Comparison of ENCODE assay signal across 1 cellular context in genomic region chr11:57978686-57979531, GRCh38.
TF ChIP-seq lines count a peak whose summit lies in the region.

No MANE protein-coding gene starts in this region.

TF ChIP-seq in HepG2, 621 proteins besides CTCF, POLR2A, EP300 and RAD21 (continued from another document and continues in another):
- TF ChIP-seq ZNF280D (CRISPR knock-in tag; IDR thresholded peaks at IDR 0.05) (no peak), RXRB (CRISPR knock-in tag; IDR thresholded peaks at IDR 0.05; ENCODE audit: borderline replicate concordance) (peak; percentile 37; the same call in 1 of the 2 replicates), ZNF264 (CRISPR knock-in tag; IDR thresholded peaks at IDR 0.05) (0 out of 2 replicates have a peak, but pooled peaks have one; percentile 34), TAF15 (IDR thresholded peaks at IDR 0.05; ENCODE audit: low read depth, low read length, poor library complexity, severe bottlenecking) (no peak), HNF1B (CRISPR knock-in tag; IDR thresholded peaks at IDR 0.05) (no peak), GATA4 (IDR thresholded peaks at IDR 0.05; ENCODE audit: borderline replicate concordance, low read depth) (peak; percentile 68), TBP (CRISPR knock-in tag; IDR thresholded peaks at IDR 0.05) (no peak), FOXA1 (IDR thresholded peaks at IDR 0.05) (no peak), FOXA1 (CRISPR knock-in tag; IDR thresholded peaks at IDR 0.05) (peak; percentile 88), RELA (CRISPR knock-in tag; IDR thresholded peaks at IDR 0.05) (no peak), CHCHD3 (CRISPR knock-in tag; IDR thresholded peaks at IDR 0.05) (no peak), MAFF (IDR thresholded peaks at IDR 0.05; ENCODE audit: low read depth, low read length) (no peak), ZKSCAN1 (IDR thresholded peaks at IDR 0.05; ENCODE audit: low read length) (no peak), MEIS2 (CRISPR knock-in tag; IDR thresholded peaks at IDR 0.05) (peak; percentile 34; the same call in 1 of the 2 replicates), RFX5 (IDR thresholded peaks at IDR 0.05; ENCODE audit: low read depth, low read length) (no peak), NFIC (IDR thresholded peaks at IDR 0.05; ENCODE audit: low read length) (peak; percentile 74), NONO (IDR thresholded peaks at IDR 0.05) (no peak), NONO (CRISPR knock-in tag; conservative IDR thresholded peaks at IDR 0.05) (0 out of 2 replicates have a peak, but pooled peaks have one; percentile 59), MIER2 (CRISPR knock-in tag; IDR thresholded peaks at IDR 0.05) (peak; percentile 38; the same call in 1 of the 2 replicates), BCL3 (CRISPR knock-in tag; IDR thresholded peaks at IDR 0.05) (no peak), ZNF710 (CRISPR knock-in tag; IDR thresholded peaks at IDR 0.05; ENCODE audit: borderline replicate concordance) (0 out of 2 replicates have a peak, but pooled peaks have one; percentile 36), NFIB (CRISPR knock-in tag; IDR thresholded peaks at IDR 0.05; ENCODE audit: borderline replicate concordance) (no peak), ZNF644 (CRISPR knock-in tag; IDR thresholded peaks at IDR 0.05; ENCODE audit: low read depth) (peak; percentile 79), AGO2 (optimal IDR thresholded peaks at IDR 0.05; ENCODE audit: low read depth, low read length) (no peak), ZNF562 (CRISPR knock-in tag; IDR thresholded peaks at IDR 0.05; ENCODE audit: borderline replicate concordance) (no peak), ZNF251 (CRISPR knock-in tag; IDR thresholded peaks at IDR 0.05) (no peak), ZNF343 (CRISPR knock-in tag; IDR thresholded peaks at IDR 0.05) (no peak), MED1 (CRISPR knock-in tag; IDR thresholded peaks at IDR 0.05) (peak; percentile 71), ZGPAT (CRISPR knock-in tag; IDR thresholded peaks at IDR 0.05) (0 out of 2 replicates have a peak, but pooled peaks have one; percentile 42), ZNF224 (CRISPR knock-in tag; IDR thresholded peaks at IDR 0.05) (no peak), HNF1A (IDR thresholded peaks at IDR 0.05; ENCODE audit: low read depth) (peak; percentile 80), HNF1A (CRISPR knock-in tag; IDR thresholded peaks at IDR 0.05; ENCODE audit: borderline replicate concordance) (peak; percentile 81; the same call in 1 of the 2 replicates), NCOA2 (CRISPR knock-in tag; IDR thresholded peaks at IDR 0.05) (peak; percentile 86), ZNF512 (CRISPR knock-in tag; IDR thresholded peaks at IDR 0.05) (no peak), RNF2 (conservative IDR thresholded peaks at IDR 0.05; ENCODE audit: low read depth) (no peak), ZNF564 (CRISPR knock-in tag; IDR thresholded peaks at IDR 0.05) (no peak), CBX5 (CRISPR knock-in tag; IDR thresholded peaks at IDR 0.05; ENCODE audit: borderline replicate concordance) (no peak), ERF (CRISPR knock-in tag; IDR thresholded peaks at IDR 0.05) (peak; percentile 41; the same call in 1 of the 2 replicates), DRAP1 (CRISPR knock-in tag; IDR thresholded peaks at IDR 0.05) (peak; percentile 67), IRF2 (CRISPR knock-in tag; IDR thresholded peaks at IDR 0.05) (0 out of 2 replicates have a peak, but pooled peaks have one; percentile 22), ZNF503 (CRISPR knock-in tag; IDR thresholded peaks at IDR 0.05) (peak; percentile 57; the same call in 1 of the 2 replicates), RBFOX2 (IDR thresholded peaks at IDR 0.05; ENCODE audit: low read depth, low read length) (peak; percentile 82), ZNF567 (CRISPR knock-in tag; IDR thresholded peaks at IDR 0.05; ENCODE audit: borderline replicate concordance) (no peak), EHMT2 (IDR thresholded peaks at IDR 0.05; ENCODE audit: borderline replicate concordance, low read depth, low read length) (no peak), TEAD2 (CRISPR knock-in tag; IDR thresholded peaks at IDR 0.05) (no peak), HOXA3 (CRISPR knock-in tag; IDR thresholded peaks at IDR 0.05) (peak; percentile 34; the same call in 1 of the 2 replicates), NR2F2 (IDR thresholded peaks at IDR 0.05; ENCODE audit: borderline replicate concordance, low read depth) (peak; percentile 52; the same call in 1 of the 2 replicates), HOXA5 (CRISPR knock-in tag; IDR thresholded peaks at IDR 0.05) (peak; percentile 72; the same call in 1 of the 2 replicates)
